Comparison of ENCODE assay signal across 1 cellular context in genomic region chr4:48799157-48799556, GRCh38.
TF ChIP-seq lines count a peak whose summit lies in the region.

No MANE protein-coding gene starts in this region.

TF ChIP-seq in endothelial cell of umbilical vein, 7 proteins besides CTCF, POLR2A, EP300 and RAD21:
- no peak for TF ChIP-seq POLR2AphosphoS5 (IDR thresholded peaks at IDR 0.05; ENCODE audit: insufficient read depth, low read depth, low read length)
- no peak for TF ChIP-seq EZH2 (IDR thresholded peaks at IDR 0.05; ENCODE audit: borderline replicate concordance, low read depth, low read length, severe bottlenecking)
- TF ChIP-seq GATA2 (IDR thresholded peaks at IDR 0.05; ENCODE audit: insufficient read depth, insufficient read length, low read depth, low read length): no peak
- TF ChIP-seq MAX (IDR thresholded peaks at IDR 0.05; ENCODE audit: insufficient read depth, insufficient read length): no peak
- no peak for TF ChIP-seq FOS (IDR thresholded peaks at IDR 0.05; ENCODE audit: borderline replicate concordance, insufficient read depth, low read length)
- TF ChIP-seq JUN (IDR thresholded peaks at IDR 0.05; ENCODE audit: borderline replicate concordance, insufficient read depth, insufficient read length, low read depth): no peak
- no peak for TF ChIP-seq MYC (IDR thresholded peaks at IDR 0.05; ENCODE audit: low read depth, low read length)
